ENCODE assay signal across 8 cellular contexts in the genomic region with DNA sequence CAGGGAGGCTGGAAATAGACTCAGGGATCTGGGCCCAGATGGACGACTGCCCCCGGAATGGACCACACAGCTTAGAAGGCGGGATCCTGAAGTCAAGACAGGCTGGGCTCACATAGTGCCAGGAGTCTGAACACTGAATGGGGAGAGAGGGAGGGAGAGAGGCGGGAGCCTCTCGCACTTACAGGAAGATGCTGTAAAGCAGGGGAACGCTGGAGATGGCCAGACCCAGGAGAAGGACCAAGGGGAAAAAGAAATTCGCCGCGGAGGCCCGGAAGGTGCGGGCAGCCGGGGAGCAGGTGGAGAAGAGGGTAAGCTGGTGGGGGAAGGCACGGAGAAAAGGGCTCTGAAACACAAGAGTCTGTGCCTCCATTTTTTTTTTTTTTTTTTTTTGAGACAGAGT.
DNase-seq lines count a peak whose midpoint lies in the region; ATAC-seq and TF ChIP-seq lines count a peak whose summit lies in the region.

No MANE protein-coding gene starts in this region.

- peaks cover 18% of the 10 kb centered on the region for H3K27me3 Mint-ChIP-seq in dendritic cell treated with granulocyte-macrophage colony-stimulating factor and Interleukin-4, amounts not matched to agents 40 ng/mL and 50 ng/mL, for 4 days

- H3K4me1 ChIP-seq in neutrophil (ENCODE audit: control insufficient read depth in 1 of 2, insufficient read depth in 1 of 2, low read depth in 1 of 2, low read length in 1 of 2), result peaks cover 61 to 64% of the 10 kb centered on the region in 2 experiments

- H3K9me3 ChIP-seq in neutrophil, result no peaks in the 10 kb centered on the region

- peaks cover 80% of the 10 kb centered on the region for H3K4me1 Mint-ChIP-seq in dendritic cell treated with granulocyte-macrophage colony-stimulating factor and Interleukin-4, amounts not matched to agents 40 ng/mL and 50 ng/mL, for 4 days (ENCODE audit: low read depth)

- peaks cover 47% of the 10 kb centered on the region for H3K36me3 Mint-ChIP-seq in dendritic cell treated with granulocyte-macrophage colony-stimulating factor and Interleukin-4, amounts not matched to agents 40 ng/mL and 50 ng/mL, for 4 days (ENCODE audit: low read depth)

- ATAC-seq in GM21619 (IDR thresholded peaks at IDR 0.05; ENCODE audit: unreplicated experiment), result no peak

- peaks cover 23% of the 10 kb centered on the region for H3K36me3 ChIP-seq in neutrophil

- TF ChIP-seq CTCF in NB4 (IDR thresholded peaks at IDR 0.05; ENCODE audit: low read depth, low read length), result no peak
- TF ChIP-seq CTCF in neutrophil (IDR thresholded peaks at IDR 0.05), result no peak
- no peak for TF ChIP-seq CTCF in GM10266 (IDR thresholded peaks at IDR 0.05; ENCODE audit: control insufficient read depth, insufficient read depth, low read depth, missing control alignments)

- peaks cover 20% of the 10 kb centered on the region for H3K27me3 ChIP-seq in neutrophil

- peak overlapping the region; percentile 90 for H3K4me3 Mint-ChIP-seq in dendritic cell treated with granulocyte-macrophage colony-stimulating factor and Interleukin-4, amounts not matched to agents 40 ng/mL and 50 ng/mL, for 4 days

- DNase-seq in EH (ENCODE audit: low read depth) (peak; percentile 19), NB4 (ENCODE audit: low read depth) (no peak), iPS-NIHi7 (ENCODE audit: extremely low spot score) (no peak), AG08396 (ENCODE audit: low spot score) (no peak), GM10266 (ENCODE audit: extremely low spot score) (no peak)

- intact Hi-C loops in dendritic cell treated with granulocyte-macrophage colony-stimulating factor and Interleukin-4, amounts not matched to agents 40 ng/mL and 50 ng/mL, for 4 days (cut with micrococcal nuclease), result loop anchor here (1.0 kb wide), 1 partner anchor 29 kb away; no protein-coding TSS in a partner anchor

- no peak for TF ChIP-seq POLR2A in NB4 (IDR thresholded peaks at IDR 0.05; ENCODE audit: extremely low read depth, insufficient read length)

- H3K9me3 Mint-ChIP-seq in dendritic cell treated with granulocyte-macrophage colony-stimulating factor and Interleukin-4, amounts not matched to agents 40 ng/mL and 50 ng/mL, for 4 days, result no peaks in the 10 kb centered on the region

- H3K27ac Mint-ChIP-seq in dendritic cell treated with granulocyte-macrophage colony-stimulating factor and Interleukin-4, amounts not matched to agents 40 ng/mL and 50 ng/mL, for 4 days, result peak overlapping the region; percentile 97

- H3K4me3 ChIP-seq in NB4 (ENCODE audit: low read depth, low read length) (peak overlapping the region; percentile 74), neutrophil (ENCODE audit: low read depth in 1 of 2, low read length in 1 of 2) (no peak overlapping the region)

- peak overlapping the region; percentile 95 for H3K27ac ChIP-seq in neutrophil
